Comparison of ENCODE assay signal across 9 cellular contexts in the genomic region with DNA sequence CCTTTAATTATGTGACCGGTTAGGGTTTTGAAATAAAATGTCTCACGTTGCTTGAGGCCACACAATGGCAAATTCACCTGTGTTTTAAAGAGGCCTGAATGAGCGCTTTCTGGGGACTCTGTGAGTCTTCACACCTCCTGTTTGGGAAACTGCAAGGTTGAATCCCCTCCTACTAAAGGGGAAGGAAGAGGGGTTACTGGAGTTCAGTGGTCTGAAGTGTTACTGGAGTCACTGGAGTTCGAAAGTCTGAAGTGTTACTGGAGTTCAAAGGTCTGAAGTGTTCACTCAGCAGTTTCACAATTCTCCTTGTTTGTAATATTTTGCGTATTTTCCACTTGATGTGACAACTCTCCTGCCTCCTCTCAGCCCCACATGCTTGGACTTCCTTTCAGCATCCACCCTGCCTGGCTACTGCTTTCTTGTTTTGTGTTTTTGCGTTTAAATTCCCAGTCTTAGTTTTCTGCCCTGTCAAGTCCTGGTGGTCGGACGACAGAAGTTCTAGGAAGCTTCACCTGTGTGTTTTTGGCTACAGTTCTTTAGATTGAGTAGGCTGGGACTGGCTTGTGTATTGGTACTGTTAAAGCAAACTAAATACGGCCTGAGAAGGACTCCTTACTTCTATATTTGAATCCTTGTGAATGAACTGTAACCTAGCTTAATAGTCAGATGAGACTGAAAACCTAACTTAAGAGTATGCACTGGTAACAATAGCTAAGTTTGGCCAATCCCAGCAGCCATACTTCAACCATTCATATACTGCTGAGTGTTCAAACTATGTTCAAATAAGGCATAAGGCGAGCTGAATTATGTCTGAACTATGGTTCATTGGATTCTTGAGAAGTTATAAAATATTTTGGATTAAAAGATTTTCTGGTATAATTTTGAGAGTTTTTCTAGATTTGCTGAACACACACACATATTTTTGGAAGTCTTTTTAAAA. TPM values are rescaled to one million over a fixed set of nuclear protein-coding genes. Genes with fewer than 3 reads are reported as not detected.
DNase-seq lines count a peak whose midpoint lies in the region; ATAC-seq and TF ChIP-seq lines count a peak whose summit lies in the region.
"Had no signal": no experiment of that assay in that cellular context is flagged by ENCODE, and none has a peak within 500 bp of the region (broad histone marks: within the 10 kb centered on the region; RNA-seq: fewer than 3 reads in every experiment).

No MANE protein-coding gene starts in this region.

- TF ChIP-seq CTCF in A673 (conservative IDR thresholded peaks at IDR 0.05; ENCODE audit: low read depth, low read length), result no peak
- TF ChIP-seq CTCF in LNCaP clone FGC (IDR thresholded peaks at IDR 0.05; ENCODE audit: control insufficient read depth, extremely low read depth, insufficient read depth), result no peak
- TF ChIP-seq CTCF in chondrocyte (IDR thresholded peaks at IDR 0.05), result no peak

- no peaks in the 10 kb centered on the region for H3K36me3 Mint-ChIP-seq in chondrocyte (ENCODE audit: low read depth)
- H3K36me3 Mint-ChIP-seq in activated CD4-positive, alpha-beta memory T cell treated with anti-CD3 and anti-CD28 coated beads for 36 hours, result no peaks in the 10 kb centered on the region

- peak overlapping the region; percentile 94 for H3K4me3 Mint-ChIP-seq in chondrocyte (ENCODE audit: unreplicated experiment)
- H3K4me3 Mint-ChIP-seq in activated CD4-positive, alpha-beta memory T cell treated with anti-CD3 and anti-CD28 coated beads for 36 hours, result no peak overlapping the region

- no peak for ATAC-seq in GM21576 (IDR thresholded peaks at IDR 0.05; ENCODE audit: unreplicated experiment)

- POLR2A ChIA-PET in A673 (lab: Charles Lee; ENCODE audit: low non-redundant PET), result no interaction called here
- POLR2A ChIA-PET in activated CD4-positive, alpha-beta memory T cell treated with anti-CD3 and anti-CD28 coated beads for 36 hours (lab: Charles Lee), result no interaction called here

- H3K4me1 Mint-ChIP-seq in chondrocyte (ENCODE audit: low read depth), result peaks cover 32% of the 10 kb centered on the region
- H3K4me1 Mint-ChIP-seq in activated CD4-positive, alpha-beta memory T cell treated with anti-CD3 and anti-CD28 coated beads for 36 hours (ENCODE audit: low read depth), result peaks cover 16% of the 10 kb centered on the region

- DNase-seq in A673 (ENCODE audit: low spot score), result peak; percentile 39
- no peak for DNase-seq in LNCaP clone FGC (ENCODE audit: low read depth)
- DNase-seq in chondrocyte (ENCODE audit: low spot score), result no peak
- DNase-seq in activated CD4-positive, alpha-beta memory T cell treated with anti-CD3 and anti-CD28 coated beads for 36 hours, result no peak
- no peak for DNase-seq in SK-N-DZ (ENCODE audit: low spot score)
- DNase-seq in posterior cingulate gyrus, result no peak

- no peak overlapping the region for H3K27ac Mint-ChIP-seq in chondrocyte (ENCODE audit: unreplicated experiment)
- H3K27ac Mint-ChIP-seq in activated CD4-positive, alpha-beta memory T cell treated with anti-CD3 and anti-CD28 coated beads for 36 hours, result no peak overlapping the region

- H3K27me3 ChIP-seq in A673 (replicated peaks; ENCODE audit: insufficient read depth, low read depth, low read length, poor library complexity) (no peaks in the 10 kb centered on the region), mononuclear cell (ENCODE audit: insufficient read depth, low read length) (peaks cover 46% of the 10 kb centered on the region)

- BruUV-seq in A673 (replicated peaks; lab: Mats Ljungman, UMichigan), result no TSS peak

- H3K4me1 ChIP-seq in A673 (ENCODE audit: insufficient read depth, low read length, poor library complexity, severe bottlenecking), result peaks cover 23% of the 10 kb centered on the region
- peaks cover 31% of the 10 kb centered on the region for H3K4me1 ChIP-seq in mononuclear cell (ENCODE audit: insufficient read depth, low read length)

- H3K4me3 ChIP-seq in A673 (ENCODE audit: low read depth, low read length, poor library complexity, severe bottlenecking) (peak overlapping the region; percentile 75), LNCaP clone FGC (ENCODE audit: low read depth, low read length) (peak overlapping the region; percentile 73), mononuclear cell (ENCODE audit: low read length) (peak overlapping the region; percentile 54)

- H3K9me3 Mint-ChIP-seq in chondrocyte (ENCODE audit: low read depth), result no peaks in the 10 kb centered on the region
- H3K9me3 Mint-ChIP-seq in activated CD4-positive, alpha-beta memory T cell treated with anti-CD3 and anti-CD28 coated beads for 36 hours, result no peaks in the 10 kb centered on the region

- intact Hi-C loops in A673 (cut with micrococcal nuclease; ENCODE audit: unreplicated experiment), result loop anchor here (2.0 kb wide), 1 partner anchor 48 kb away; no protein-coding TSS in a partner anchor
- intact Hi-C loops in activated CD4-positive, alpha-beta memory T cell treated with anti-CD3 and anti-CD28 coated beads for 36 hours (cut with micrococcal nuclease), result no loop called here
- intact Hi-C loops in posterior cingulate gyrus (cut with DNase I), result no loop called here

- H3K27me3 Mint-ChIP-seq in chondrocyte (ENCODE audit: low read depth), result no peaks in the 10 kb centered on the region
- peaks cover 52% of the 10 kb centered on the region for H3K27me3 Mint-ChIP-seq in activated CD4-positive, alpha-beta memory T cell treated with anti-CD3 and anti-CD28 coated beads for 36 hours

- peak overlapping the region; percentile 86 for H3K27ac ChIP-seq in A673 (ENCODE audit: low read depth, low read length, poor library complexity, severe bottlenecking)

- H3K9me3 ChIP-seq in A673 (ENCODE audit: low read depth, low read length, poor library complexity, severe bottlenecking), result no peaks in the 10 kb centered on the region
- no peaks in the 10 kb centered on the region for H3K9me3 ChIP-seq in mononuclear cell (ENCODE audit: low read depth, low read length)

- H3K36me3 ChIP-seq in A673 (ENCODE audit: insufficient read depth, low read length, poor library complexity, severe bottlenecking), result no peaks in the 10 kb centered on the region

- CTCF ChIA-PET in A673 (lab: Charles Lee), result no interaction called here
- CTCF ChIA-PET in activated CD4-positive, alpha-beta memory T cell treated with anti-CD3 and anti-CD28 coated beads for 36 hours (lab: Charles Lee), result no interaction called here

RNA-seq across cellular contexts. Expression of gene SMPDL3A, which starts 2.0 kb away (rescaled TPM):
- total RNA-seq in A673 (2021) (10.3 and 12.4 TPM in 2 replicates), chondrocyte (8.2 to 9.1 TPM (median 8.7 TPM) in 3 replicates), mononuclear cell (10.7 TPM)
- under 1 TPM; 0.17 to 0.21 TPM for total RNA-seq in activated CD4-positive, alpha-beta memory T cell treated with anti-CD3 and anti-CD28 coated beads for 36 hours
- 4.3 and 4.4 TPM in 2 replicates for polyA plus RNA-seq in SK-N-DZ (2014; cell fraction: cytosol; rRNA removed)
- 3.9 and 6.2 TPM in 2 replicates for polyA plus RNA-seq in SK-N-DZ (2014; cell fraction: nucleus; rRNA removed)

RNA-seq across cellular contexts. Expression of gene FABP7, which starts 11.5 kb away (rescaled TPM):
- total RNA-seq in A673 (2021) (1.2 and 1.4 TPM in 2 replicates), chondrocyte (not detected in 3 replicates), mononuclear cell (not detected)
- not detected for total RNA-seq in activated CD4-positive, alpha-beta memory T cell treated with anti-CD3 and anti-CD28 coated beads for 36 hours
- not detected in 2 replicates for polyA plus RNA-seq in SK-N-DZ (2014; cell fraction: cytosol; rRNA removed)
- 0.47 TPM in 1 of 2 replicates, not detected in the other for polyA plus RNA-seq in SK-N-DZ (2014; cell fraction: nucleus; rRNA removed)
- total RNA-seq: glomerular endothelial cell had no signal
